ENCODE assay signal across 1 cellular context in genomic region chr1:234611799-234612351, GRCh38.
TF ChIP-seq lines count a peak whose summit lies in the region.

No MANE protein-coding gene starts in this region.

TF ChIP-seq in HepG2, 621 proteins besides CTCF, POLR2A, EP300 and RAD21 (continued from another document and continues in another):
- TF ChIP-seq IRF1 (CRISPR knock-in tag; IDR thresholded peaks at IDR 0.05; ENCODE audit: low read depth) (no peak), ZFX (CRISPR knock-in tag; IDR thresholded peaks at IDR 0.05; ENCODE audit: low read depth) (peak; percentile 49), HNRNPUL1 (IDR thresholded peaks at IDR 0.05; ENCODE audit: low read depth, low read length) (0 out of 2 replicates have a peak, but pooled peaks have one; percentile 35), ZNF484 (CRISPR knock-in tag; IDR thresholded peaks at IDR 0.05; ENCODE audit: borderline replicate concordance, low read depth) (no peak), ZNF749 (CRISPR knock-in tag; IDR thresholded peaks at IDR 0.05; ENCODE audit: borderline replicate concordance) (no peak), ZNF546 (CRISPR knock-in tag; conservative IDR thresholded peaks at IDR 0.05) (0 out of 2 replicates have a peak, but pooled peaks have one; percentile 56), SSRP1 (CRISPR knock-in tag; IDR thresholded peaks at IDR 0.05) (peak; percentile 91), CBX2 (IDR thresholded peaks at IDR 0.05; ENCODE audit: low read depth, low read length) (no peak), CBX2 (CRISPR knock-in tag; IDR thresholded peaks at IDR 0.05; ENCODE audit: low read depth) (no peak), ZEB1 (IDR thresholded peaks at IDR 0.05; ENCODE audit: insufficient replicate concordance, low read depth) (no peak), ZBTB49 (CRISPR knock-in tag; IDR thresholded peaks at IDR 0.05; ENCODE audit: borderline replicate concordance) (no peak), CBX5 (CRISPR knock-in tag; IDR thresholded peaks at IDR 0.05; ENCODE audit: borderline replicate concordance) (peak; percentile 38; the same call in 1 of the 2 replicates), EEA1 (CRISPR knock-in tag; IDR thresholded peaks at IDR 0.05; ENCODE audit: borderline replicate concordance) (no peak), KLF12 (CRISPR knock-in tag; IDR thresholded peaks at IDR 0.05; ENCODE audit: borderline replicate concordance) (0 out of 2 replicates have a peak, but pooled peaks have one; percentile 65), ZNF207 (IDR thresholded peaks at IDR 0.05; ENCODE audit: borderline replicate concordance) (no peak), BORCS8-MEF2B (CRISPR knock-in tag; IDR thresholded peaks at IDR 0.05) (0 out of 2 replicates have a peak, but pooled peaks have one; percentile 68), SNAPC2 (CRISPR knock-in tag; IDR thresholded peaks at IDR 0.05) (0 out of 2 replicates have a peak, but pooled peaks have one; percentile 10), TBL1XR1 (IDR thresholded peaks at IDR 0.05; ENCODE audit: borderline replicate concordance, low read length, partially characterized antibody) (no peak), FOXP1 (IDR thresholded peaks at IDR 0.05) (no peak), FOXP1 (CRISPR knock-in tag; IDR thresholded peaks at IDR 0.05) (peak; percentile 25; the same call in 1 of the 2 replicates), HNRNPL (IDR thresholded peaks at IDR 0.05; ENCODE audit: low read depth, low read length) (peak; percentile 91; the same call in 1 of the 2 replicates), ZNF292 (CRISPR knock-in tag; IDR thresholded peaks at IDR 0.05; ENCODE audit: borderline replicate concordance, low read depth) (no peak), MEF2D (CRISPR knock-in tag; IDR thresholded peaks at IDR 0.05) (no peak), ZBTB21 (CRISPR knock-in tag; IDR thresholded peaks at IDR 0.05) (peak; percentile 70), ZC3H4 (CRISPR knock-in tag; IDR thresholded peaks at IDR 0.05; ENCODE audit: borderline replicate concordance) (peak; percentile 100), PAWR (CRISPR knock-in tag; IDR thresholded peaks at IDR 0.05; ENCODE audit: borderline replicate concordance) (no peak), ZNF33B (CRISPR knock-in tag; IDR thresholded peaks at IDR 0.05) (no peak), ZNF552 (CRISPR knock-in tag; IDR thresholded peaks at IDR 0.05; ENCODE audit: borderline replicate concordance) (0 out of 2 replicates have a peak, but pooled peaks have one; percentile 39), NR2C2 (CRISPR knock-in tag; IDR thresholded peaks at IDR 0.05; ENCODE audit: borderline replicate concordance) (no peak), REXO4 (CRISPR knock-in tag; IDR thresholded peaks at IDR 0.05; ENCODE audit: borderline replicate concordance) (no peak), SALL1 (CRISPR knock-in tag; IDR thresholded peaks at IDR 0.05) (peak; percentile 82), SUZ12 (IDR thresholded peaks at IDR 0.05; ENCODE audit: low read depth, low read length) (no peak), ZNF30 (CRISPR knock-in tag; IDR thresholded peaks at IDR 0.05) (no peak), ZNF337 (CRISPR knock-in tag; IDR thresholded peaks at IDR 0.05; ENCODE audit: borderline replicate concordance, low read depth) (no peak), ZNF557 (CRISPR knock-in tag; IDR thresholded peaks at IDR 0.05) (no peak), ZNF574 (CRISPR knock-in tag; IDR thresholded peaks at IDR 0.05) (0 out of 2 replicates have a peak, but pooled peaks have one; percentile 24), ZFP62 (CRISPR knock-in tag; IDR thresholded peaks at IDR 0.05) (no peak), ZNF333 (CRISPR knock-in tag; IDR thresholded peaks at IDR 0.05; ENCODE audit: borderline replicate concordance) (0 out of 2 replicates have a peak, but pooled peaks have one; percentile 24), ZNF652 (CRISPR knock-in tag; IDR thresholded peaks at IDR 0.05; ENCODE audit: borderline replicate concordance, low read depth) (no peak), SIX4 (CRISPR knock-in tag; IDR thresholded peaks at IDR 0.05) (no peak), HCFC1 (IDR thresholded peaks at IDR 0.05; ENCODE audit: low read depth, low read length) (no peak), ZNF382 (CRISPR knock-in tag; IDR thresholded peaks at IDR 0.05; ENCODE audit: borderline replicate concordance) (no peak), KDM4B (CRISPR knock-in tag; IDR thresholded peaks at IDR 0.05) (0 out of 2 replicates have a peak, but pooled peaks have one; percentile 45), BRD4 (CRISPR knock-in tag; IDR thresholded peaks at IDR 0.05) (peak; percentile 86), ZNF562 (CRISPR knock-in tag; IDR thresholded peaks at IDR 0.05; ENCODE audit: borderline replicate concordance) (no peak), ZZZ3 (CRISPR knock-in tag; IDR thresholded peaks at IDR 0.05; ENCODE audit: borderline replicate concordance) (no peak), XRCC5 (optimal IDR thresholded peaks at IDR 0.05; ENCODE audit: low read length) (peak; percentile 45), ZNF768 (CRISPR knock-in tag; IDR thresholded peaks at IDR 0.05) (peak; percentile 30; the same call in 1 of the 2 replicates), RBM39 (IDR thresholded peaks at IDR 0.05; ENCODE audit: low read depth, low read length, poor library complexity, severe bottlenecking) (no peak), ZKSCAN1 (IDR thresholded peaks at IDR 0.05; ENCODE audit: low read length) (no peak), ZUFSP (CRISPR knock-in tag; IDR thresholded peaks at IDR 0.05; ENCODE audit: borderline replicate concordance) (no peak), ZBTB7A (CRISPR knock-in tag; IDR thresholded peaks at IDR 0.05) (peak; percentile 64), KDM5B (CRISPR knock-in tag; IDR thresholded peaks at IDR 0.05; ENCODE audit: borderline replicate concordance) (peak; percentile 12; the same call in 1 of the 2 replicates), HNRNPH1 (optimal IDR thresholded peaks at IDR 0.05; ENCODE audit: low read depth, low read length) (peak; percentile 94), ZNF143 (CRISPR knock-in tag; IDR thresholded peaks at IDR 0.05) (no peak), ETV5 (CRISPR knock-in tag; IDR thresholded peaks at IDR 0.05; ENCODE audit: borderline replicate concordance) (peak; percentile 30; the same call in 1 of the 2 replicates), ARNT2 (CRISPR knock-in tag; IDR thresholded peaks at IDR 0.05; ENCODE audit: low read depth) (peak; percentile 6; the same call in 1 of the 2 replicates)
- TF ChIP-seq, protein P1, sequence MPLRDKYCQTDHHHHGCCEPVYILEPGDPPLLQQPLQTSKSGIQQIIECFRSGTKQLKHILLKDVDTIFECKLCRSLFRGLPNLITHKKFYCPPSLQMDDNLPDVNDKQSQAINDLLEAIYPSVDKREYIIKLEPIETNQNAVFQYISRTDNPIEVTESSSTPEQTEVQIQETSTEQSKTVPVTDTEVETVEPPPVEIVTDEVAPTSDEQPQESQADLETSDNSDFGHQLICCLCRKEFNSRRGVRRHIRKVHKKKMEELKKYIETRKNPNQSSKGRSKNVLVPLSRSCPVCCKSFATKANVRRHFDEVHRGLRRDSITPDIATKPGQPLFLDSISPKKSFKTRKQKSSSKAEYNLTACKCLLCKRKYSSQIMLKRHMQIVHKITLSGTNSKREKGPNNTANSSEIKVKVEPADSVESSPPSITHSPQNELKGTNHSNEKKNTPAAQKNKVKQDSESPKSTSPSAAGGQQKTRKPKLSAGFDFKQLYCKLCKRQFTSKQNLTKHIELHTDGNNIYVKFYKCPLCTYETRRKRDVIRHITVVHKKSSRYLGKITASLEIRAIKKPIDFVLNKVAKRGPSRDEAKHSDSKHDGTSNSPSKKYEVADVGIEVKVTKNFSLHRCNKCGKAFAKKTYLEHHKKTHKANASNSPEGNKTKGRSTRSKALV (CRISPR knock-in tag; IDR thresholded peaks at IDR 0.05): no peak
- TF ChIP-seq, protein P2, sequence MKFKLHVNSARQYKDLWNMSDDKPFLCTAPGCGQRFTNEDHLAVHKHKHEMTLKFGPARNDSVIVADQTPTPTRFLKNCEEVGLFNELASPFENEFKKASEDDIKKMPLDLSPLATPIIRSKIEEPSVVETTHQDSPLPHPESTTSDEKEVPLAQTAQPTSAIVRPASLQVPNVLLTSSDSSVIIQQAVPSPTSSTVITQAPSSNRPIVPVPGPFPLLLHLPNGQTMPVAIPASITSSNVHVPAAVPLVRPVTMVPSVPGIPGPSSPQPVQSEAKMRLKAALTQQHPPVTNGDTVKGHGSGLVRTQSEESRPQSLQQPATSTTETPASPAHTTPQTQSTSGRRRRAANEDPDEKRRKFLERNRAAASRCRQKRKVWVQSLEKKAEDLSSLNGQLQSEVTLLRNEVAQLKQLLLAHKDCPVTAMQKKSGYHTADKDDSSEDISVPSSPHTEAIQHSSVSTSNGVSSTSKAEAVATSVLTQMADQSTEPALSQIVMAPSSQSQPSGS (CRISPR knock-in tag; IDR thresholded peaks at IDR 0.05): peak; percentile 21; the same call in 1 of the 2 replicates
- TF ChIP-seq, protein P3, sequence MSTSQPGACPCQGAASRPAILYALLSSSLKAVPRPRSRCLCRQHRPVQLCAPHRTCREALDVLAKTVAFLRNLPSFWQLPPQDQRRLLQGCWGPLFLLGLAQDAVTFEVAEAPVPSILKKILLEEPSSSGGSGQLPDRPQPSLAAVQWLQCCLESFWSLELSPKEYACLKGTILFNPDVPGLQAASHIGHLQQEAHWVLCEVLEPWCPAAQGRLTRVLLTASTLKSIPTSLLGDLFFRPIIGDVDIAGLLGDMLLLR (CRISPR knock-in tag; IDR thresholded peaks at IDR 0.05): 0 out of 2 replicates have a peak, but pooled peaks have one; percentile 42
- TF ChIP-seq, protein P4, sequence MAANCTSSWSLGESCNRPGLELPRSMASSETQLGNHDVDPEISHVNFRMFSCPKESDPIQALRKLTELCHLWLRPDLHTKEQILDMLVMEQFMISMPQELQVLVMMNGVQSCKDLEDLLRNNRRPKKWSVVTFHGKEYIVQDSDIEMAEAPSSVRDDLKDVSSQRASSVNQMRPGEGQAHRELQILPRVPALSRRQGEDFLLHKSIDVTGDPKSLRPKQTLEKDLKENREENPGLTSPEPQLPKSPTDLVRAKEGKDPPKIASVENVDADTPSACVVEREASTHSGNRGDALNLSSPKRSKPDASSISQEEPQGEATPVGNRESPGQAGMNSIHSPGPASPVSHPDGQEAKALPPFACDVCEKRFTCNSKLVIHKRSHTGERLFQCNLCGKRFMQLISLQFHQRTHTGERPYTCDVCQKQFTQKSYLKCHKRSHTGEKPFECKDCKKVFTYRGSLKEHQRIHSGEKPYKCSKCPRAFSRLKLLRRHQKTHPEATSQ (CRISPR knock-in tag; IDR thresholded peaks at IDR 0.05; ENCODE audit: borderline replicate concordance): peak; percentile 48; the same call in 1 of the 2 replicates
- TF ChIP-seq, protein P5, sequence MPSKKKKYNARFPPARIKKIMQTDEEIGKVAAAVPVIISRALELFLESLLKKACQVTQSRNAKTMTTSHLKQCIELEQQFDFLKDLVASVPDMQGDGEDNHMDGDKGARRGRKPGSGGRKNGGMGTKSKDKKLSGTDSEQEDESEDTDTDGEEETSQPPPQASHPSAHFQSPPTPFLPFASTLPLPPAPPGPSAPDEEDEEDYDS (CRISPR knock-in tag; IDR thresholded peaks at IDR 0.05): peak; percentile 36; the same call in 1 of the 2 replicates
